ENCODE assay signal across 9 cellular contexts in genomic region chr9:36401897-36402480, GRCh38. TPM values are rescaled to one million over a fixed set of nuclear protein-coding genes. Genes with fewer than 3 reads are reported as not detected.
DNase-seq lines count a peak whose midpoint lies in the region; ATAC-seq and TF ChIP-seq lines count a peak whose summit lies in the region.
"Had no signal": no experiment of that assay in that cellular context is flagged by ENCODE, and none has a peak within 500 bp of the region (broad histone marks: within the 10 kb centered on the region; RNA-seq: fewer than 3 reads in every experiment).

No MANE protein-coding gene starts in this region.

- intact Hi-C loops in HCT116 (cut with micrococcal nuclease): loop anchor here (10.0 kb wide), 1 partner anchor 223 kb away; no protein-coding TSS in a partner anchor

- H3K4me1 ChIP-seq in HCT116 (ENCODE audit: control insufficient read depth in 1 of 2, insufficient read depth in 2 of 2, low read length in 2 of 2) (peaks cover 7 to 22% of the 10 kb centered on the region in 2 experiments; a peak in 3 of 4 replicates), RWPE2 (ENCODE audit: insufficient read depth, poor library complexity, severe bottlenecking) (peaks cover 13% of the 10 kb centered on the region), endodermal cell (ENCODE audit: control insufficient read depth, insufficient read depth, low read length) (peaks cover 12% of the 10 kb centered on the region)

- DNase-seq in HCT116 (ENCODE audit: low read depth, low spot score) (no peak), RWPE2 (ENCODE audit: low spot score) (no peak), endodermal cell (no peak), osteocyte (ENCODE audit: extremely low spot score, unreplicated experiment) (no peak), NCI-H2196 treated with DMSO at 0.1 percent for 48 hours (lab: John Stamatoyannopoulos, UW; ENCODE audit: unreplicated experiment) (no peak)
- DNase-seq: posterior cingulate gyrus had no signal

- peak overlapping the region; percentile 78 for H3K4me3 Mint-ChIP-seq in endodermal cell
- peak overlapping the region; percentile 91 for H3K4me3 Mint-ChIP-seq in osteocyte (ENCODE audit: unreplicated experiment)

- H3K9me3 ChIP-seq in HCT116 (ENCODE audit: control insufficient read depth in 1 of 2, insufficient read depth in 1 of 2, low read depth in 1 of 2, low read length in 2 of 2) (no peaks in the 10 kb centered on the region), RWPE2 (ENCODE audit: severe bottlenecking) (no peaks in the 10 kb centered on the region), endodermal cell (ENCODE audit: control insufficient read depth, low read length) (no peaks in the 10 kb centered on the region)

- H3K4me3 ChIP-seq in HCT116 (replicated peaks in 1 of 2; ENCODE audit: low read depth in 1 of 2, low read length in 2 of 2): peak overlapping the region in 1 of 2 experiments; percentile 65; a peak in 1 of 4 replicates
- H3K4me3 ChIP-seq in RWPE2 (ENCODE audit: severe bottlenecking): no peak overlapping the region
- H3K4me3 ChIP-seq in endodermal cell (ENCODE audit: low read length): peak overlapping the region; percentile 81

- no peaks in the 10 kb centered on the region for H4K20me1 ChIP-seq in HCT116 (ENCODE audit: insufficient read depth)

- WGBS in endodermal cell (ENCODE audit: insufficient coverage in 1 of 2, insufficient read length in 1 of 2), 2 experiments: 92 to 96% methylated on average over 2 to 3 of the region's 3 CpGs

- POLR2A ChIA-PET in HCT116 (lab: Charles Lee): interaction anchor here (0.6 kb wide), 1 partner anchor 80 kb away, joined by 3 read pairs; no protein-coding TSS in a partner anchor

- no peaks in the 10 kb centered on the region for H3K27me3 ChIP-seq in HCT116 (ENCODE audit: insufficient read depth, low read length)
- no peaks in the 10 kb centered on the region for H3K27me3 ChIP-seq in RWPE2 (ENCODE audit: insufficient read depth, poor library complexity, severe bottlenecking)
- H3K27me3 ChIP-seq in endodermal cell (ENCODE audit: control insufficient read depth, insufficient read depth, low read length, poor library complexity, severe bottlenecking): no peaks in the 10 kb centered on the region

- peaks cover 30% of the 10 kb centered on the region for H3K79me2 ChIP-seq in HCT116 (ENCODE audit: insufficient read depth, low read length)

- H3K27me3 Mint-ChIP-seq in endodermal cell (ENCODE audit: insufficient read depth): no peaks in the 10 kb centered on the region
- no peaks in the 10 kb centered on the region for H3K27me3 Mint-ChIP-seq in osteocyte (ENCODE audit: unreplicated experiment)

- TF ChIP-seq CTCF in HCT116 (IDR thresholded peaks at IDR 0.05 in 2 of 3, conservative IDR thresholded peaks at IDR 0.05 in 1 of 3; ENCODE audit: borderline replicate concordance in 1 of 3, insufficient read depth in 1 of 3, low read depth in 2 of 3, low read length in 2 of 3) (no peak), RWPE2 (IDR thresholded peaks at IDR 0.05; ENCODE audit: poor library complexity, severe bottlenecking) (no peak), endodermal cell (conservative IDR thresholded peaks at IDR 0.05) (no peak), osteocyte (IDR thresholded peaks at IDR 0.05) (no peak)

- no peak overlapping the region for H2AFZ ChIP-seq in HCT116 (ENCODE audit: low read depth, low read length, poor library complexity, severe bottlenecking)

- H3K27ac ChIP-seq in HCT116 (ENCODE audit: low read depth, low read length) (no peak overlapping the region), RWPE2 (ENCODE audit: poor library complexity, severe bottlenecking) (peak overlapping the region; percentile 83), endodermal cell (ENCODE audit: low read depth, low read length) (no peak overlapping the region)

- no peak for TF ChIP-seq POLR2A in HCT116 (IDR thresholded peaks at IDR 0.05; ENCODE audit: borderline replicate concordance, extremely low read depth, insufficient read depth, insufficient read length)

- H3K4me1 Mint-ChIP-seq in endodermal cell: peaks cover 32% of the 10 kb centered on the region
- peaks cover 30% of the 10 kb centered on the region for H3K4me1 Mint-ChIP-seq in osteocyte (ENCODE audit: unreplicated experiment)

- no peaks in the 10 kb centered on the region for H3K9me2 ChIP-seq in HCT116 (ENCODE audit: insufficient read depth)

- H3K9ac ChIP-seq in HCT116 (ENCODE audit: low read length) (peak overlapping the region; percentile 71), endodermal cell (ENCODE audit: extremely low read depth, low read length, poor library complexity, severe bottlenecking) (peak overlapping the region; percentile 39)

- CTCF ChIA-PET in HCT116 (lab: Charles Lee): interaction anchor here (1.1 kb wide), 1 partner anchor 327 kb away, joined by 3 read pairs; no protein-coding TSS in a partner anchor

- no peak for TF ChIP-seq RAD21 in HCT116 (IDR thresholded peaks at IDR 0.05; ENCODE audit: low read depth)

- H3K9me3 Mint-ChIP-seq in endodermal cell (no peaks in the 10 kb centered on the region), osteocyte (ENCODE audit: unreplicated experiment) (no peaks in the 10 kb centered on the region)

- H3K36me3 Mint-ChIP-seq in endodermal cell (ENCODE audit: low read depth) (peaks cover 2% of the 10 kb centered on the region), osteocyte (ENCODE audit: unreplicated experiment) (no peaks in the 10 kb centered on the region)

- RAD21 ChIA-PET in HCT116 (lab: Charles Lee; ENCODE audit: low non-redundant PET in 1 of 2, low total read pairs in 2 of 2, uncharacterized antibody in 2 of 2, unreplicated experiment in 2 of 2): interaction anchor here in 1 of 2 experiments (0.6 kb wide), 1 partner anchor 152 kb away, joined by 4 read pairs; no protein-coding TSS in a partner anchor

- ATAC-seq in HCT116 (no peak), RWPE2 (ENCODE audit: low read depth) (no peak), GM18498 (IDR thresholded peaks at IDR 0.05; ENCODE audit: unreplicated experiment) (no peak), GM19397 (IDR thresholded peaks at IDR 0.05; ENCODE audit: unreplicated experiment) (no peak)
- no peak for ATAC-seq in activated CD4-positive, CD25-positive, alpha-beta regulatory T cell treated with anti-CD3 and anti-CD28 coated beads, Interleukin-2, amount 50 U/mL, for 24 hours

- H3K27ac Mint-ChIP-seq in endodermal cell: peak overlapping the region; percentile 91
- H3K27ac Mint-ChIP-seq in osteocyte (ENCODE audit: unreplicated experiment): peak overlapping the region; percentile 74

- H3K4me2 ChIP-seq in HCT116 (ENCODE audit: low read length): peak overlapping the region; percentile 90

- H3K36me3 ChIP-seq in HCT116 (ENCODE audit: control insufficient read depth in 1 of 2, insufficient read depth in 2 of 2, low read length in 2 of 2) (no peaks in the 10 kb centered on the region), RWPE2 (ENCODE audit: low read depth) (no peaks in the 10 kb centered on the region), endodermal cell (ENCODE audit: control insufficient read depth, insufficient read depth, low read length) (peaks cover 7% of the 10 kb centered on the region)

- BruUV-seq in HCT116 (replicated peaks; lab: Mats Ljungman, UMichigan): no TSS peak

TF ChIP-seq in HCT116, 20 proteins besides CTCF, POLR2A, EP300 and RAD21:
- TF ChIP-seq SP1 (IDR thresholded peaks at IDR 0.05; ENCODE audit: low read depth) (no peak), CEBPB (IDR thresholded peaks at IDR 0.05; ENCODE audit: low read depth) (no peak), SIN3A (IDR thresholded peaks at IDR 0.05; ENCODE audit: low read depth) (no peak), ZBTB33 (IDR thresholded peaks at IDR 0.05; ENCODE audit: extremely low read depth, insufficient replicate concordance, low read length) (no peak), EZH2 (IDR thresholded peaks at IDR 0.05) (no peak)
- TF ChIP-seq, protein P1, sequence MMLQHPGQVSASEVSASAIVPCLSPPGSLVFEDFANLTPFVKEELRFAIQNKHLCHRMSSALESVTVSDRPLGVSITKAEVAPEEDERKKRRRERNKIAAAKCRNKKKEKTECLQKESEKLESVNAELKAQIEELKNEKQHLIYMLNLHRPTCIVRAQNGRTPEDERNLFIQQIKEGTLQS (IDR thresholded peaks at IDR 0.05): no peak

RNA-seq across cellular contexts. Expression of gene RNF38, which starts 1.9 kb away (rescaled TPM):
- total RNA-seq in HCT116 (2021; ENCODE audit: unreplicated experiment) (18.1 TPM), endodermal cell (10 to 100 TPM; 47.5 to 49.7 TPM), osteocyte (30.2 and 31.1 TPM in 2 replicates)
- polyA plus RNA-seq in HCT116 (2012): 9.8 and 15.3 TPM in 2 replicates
- polyA plus RNA-seq in endodermal cell (2013, experiment 1 of 2): 51.3 TPM
- polyA plus RNA-seq in endodermal cell (2013, experiment 2 of 2): 43.0 TPM
